In genomic region chr6:50030777-50031562, GRCh38 we compare ENCODE assay signal across 9 cellular contexts. TPM values are rescaled to one million over a fixed set of nuclear protein-coding genes. Genes with fewer than 3 reads are reported as not detected.
A peak's percentile ranks its signal among the peaks of the same experiment; 100 is the strongest.
DNase-seq lines count a peak whose midpoint lies in the region; ATAC-seq, FAIRE-seq and TF ChIP-seq lines count a peak whose summit lies in the region.
"Had no signal": no experiment of that assay in that cellular context is flagged by ENCODE, and none has a peak within 500 bp of the region (broad histone marks: within the 10 kb centered on the region; RNA-seq: fewer than 3 reads in every experiment).

No MANE protein-coding gene starts in this region.

- no peak for ATAC-seq in HG03521 (IDR thresholded peaks at IDR 0.05; ENCODE audit: unreplicated experiment)

- peak; percentile 94 for FAIRE-seq in bronchial epithelial cell (lab: Jason Lieb, UNC)
- FAIRE-seq: G401.6 had no signal

- H3K27me3 ChIP-seq in bronchial epithelial cell (ENCODE audit: control insufficient read depth, insufficient read depth, low read length): no peaks in the 10 kb centered on the region

- no peak overlapping the region for H3K27ac ChIP-seq in substantia nigra (ENCODE audit: low read depth, low read length, poor library complexity, severe bottlenecking)

- H3K4me3 ChIP-seq in bronchial epithelial cell (ENCODE audit: low read depth, low read length): no peak overlapping the region

- DNase-seq in SIG-M5 treated with dmso at 0.1 percent for 504 hours (lab: John Stamatoyannopoulos, UW; ENCODE audit: unreplicated experiment): peak; percentile 13
- DNase-seq in SIG-M5 (lab: John Stamatoyannopoulos, UW): no peak
- peak; percentile 33 for DNase-seq in NCI-H1436 treated with DMSO at 0.1 percent for 48 hours (lab: John Stamatoyannopoulos, UW)
- peak; percentile 24 for DNase-seq in bronchial epithelial cell (ENCODE audit: low read depth)
- DNase-seq in substantia nigra (lab: John Stamatoyannopoulos, UW): no peak
- DNase-seq in head of caudate nucleus: no peak
- no peak for DNase-seq in NCI-H774 (lab: John Stamatoyannopoulos, UW)

- no peaks in the 10 kb centered on the region for H3K36me3 ChIP-seq in bronchial epithelial cell (ENCODE audit: control insufficient read depth, insufficient read depth, low read length)

- intact Hi-C loops in head of caudate nucleus (cut with DNase I): no loop called here

- peak; percentile 66 for TF ChIP-seq CTCF in bronchial epithelial cell (IDR thresholded peaks at IDR 0.05; ENCODE audit: insufficient read depth, low read length, severe bottlenecking)

RNA-seq across cellular contexts. Expression of gene DEFB110, which starts 9.2 kb away (rescaled TPM):
- total RNA-seq in bronchial epithelial cell: not detected in 2 replicates

RNA-seq across cellular contexts. Expression of gene DEFB112, which starts 18.8 kb away (rescaled TPM):
- not detected in 2 replicates for total RNA-seq in bronchial epithelial cell

Comparison
In these comparisons a context has a peak if more than half of its experiments do, and no peak if none do; other contexts are left out.
1. DNase-seq: peak in SIG-M5 treated with dmso at 0.1 percent for 504 hours (single experiment), NCI-H1436 treated with DMSO at 0.1 percent for 48 hours (single experiment) and bronchial epithelial cell (single experiment); none in SIG-M5 (single experiment), substantia nigra (0 of 49), head of caudate nucleus (0 of 42) and NCI-H774 (single experiment).